19 cellular contexts compared by ENCODE assay signal in genomic region chr13:113567681-113568080, GRCh38. TPM values are rescaled to one million over a fixed set of nuclear protein-coding genes. Genes with fewer than 3 reads are reported as not detected.
DNase-seq lines count a peak whose midpoint lies in the region; ATAC-seq and TF ChIP-seq lines count a peak whose summit lies in the region.
"Had no signal": no experiment of that assay in that cellular context is flagged by ENCODE, and none has a peak within 500 bp of the region (broad histone marks: within the 10 kb centered on the region; RNA-seq: fewer than 3 reads in every experiment).

No MANE protein-coding gene starts in this region.

- no peak overlapping the region for H3K27ac ChIP-seq in colonic mucosa
- no peak overlapping the region for H3K27ac ChIP-seq in lung (ENCODE audit: low read depth in 1 of 2, low read length in 1 of 2)
- H3K27ac ChIP-seq in transverse colon: no peak overlapping the region
- H3K27ac ChIP-seq: HL-60, KMS-11 had no signal

- intact Hi-C loops in activated CD8-positive, alpha-beta T cell treated with anti-CD3 and anti-CD28 coated beads for 36 hours (cut with micrococcal nuclease): no loop called here
- intact Hi-C loops in colonic mucosa (cut with DNase I) (no loop called here), transverse colon (cut with DNase I; ENCODE audit: low total_unique reads) (no loop called here)

- H3K4me1 Mint-ChIP-seq in activated CD8-positive, alpha-beta T cell treated with anti-CD3 and anti-CD28 coated beads, Interleukin-2, amount 10 ng/mL, durations not matched to agents 7 days and 5 days (ENCODE audit: low read depth): no peaks in the 10 kb centered on the region
- H3K4me1 Mint-ChIP-seq in activated CD8-positive, alpha-beta T cell treated with anti-CD3 and anti-CD28 coated beads for 36 hours (ENCODE audit: low read depth): no peaks in the 10 kb centered on the region

- no peaks in the 10 kb centered on the region for H3K9me3 ChIP-seq in colonic mucosa
- H3K9me3 ChIP-seq in lung (ENCODE audit: control insufficient read depth in 2 of 2, insufficient read depth in 1 of 2, low read length in 1 of 2): no peaks in the 10 kb centered on the region
- H3K9me3 ChIP-seq in transverse colon: no peaks in the 10 kb centered on the region

- no peak overlapping the region for H3K27ac Mint-ChIP-seq in activated CD8-positive, alpha-beta T cell treated with anti-CD3 and anti-CD28 coated beads, Interleukin-2, amount 10 ng/mL, durations not matched to agents 7 days and 5 days
- no peak overlapping the region for H3K27ac Mint-ChIP-seq in activated CD8-positive, alpha-beta T cell treated with anti-CD3 and anti-CD28 coated beads for 36 hours
- H3K27ac Mint-ChIP-seq: CD14-positive monocyte, HFFc6 had no signal

- DNase-seq in activated CD8-positive, alpha-beta T cell treated with anti-CD3 and anti-CD28 coated beads, Interleukin-2, amount 10 ng/mL, durations not matched to agents 7 days and 5 days: peak; percentile 10
- DNase-seq in activated CD8-positive, alpha-beta T cell treated with anti-CD3 and anti-CD28 coated beads for 36 hours: no peak
- DNase-seq in colonic mucosa (peak; percentile 6), lung (ENCODE audit: low spot score) (peak; percentile 5), transverse colon (peak; percentile 3), left lobe of liver (ENCODE audit: low spot score) (no peak), activated T-cell treated with anti-CD3 and anti-CD28 coated beads for 4 hours (no peak), NCI-H2029 treated with DMSO at 0.1 percent for 48 hours (lab: John Stamatoyannopoulos, UW) (no peak)
- DNase-seq: 8988T, DMS79, HFFc6, MV-4-11, NCI-H1417 treated with DMSO at 0.1 percent for 48 hours, NCI-H187 treated with DMSO at 0.1 percent for 48 hours, NCI-H226, RPMI8226 had no signal

- TF ChIP-seq EP300 in transverse colon (IDR thresholded peaks at IDR 0.05; ENCODE audit: low read depth): no peak

- no peak for TF ChIP-seq POLR2A in transverse colon (IDR thresholded peaks at IDR 0.05)

- 95 to 99% methylated on average over 4 of the region's 4 CpGs for WGBS in lung, 2 donors
- WGBS in transverse colon (ENCODE audit: low coverage in 1 of 2), 2 donors: 70 to 92% methylated on average over 4 of the region's 4 CpGs

- TF ChIP-seq CTCF in activated CD8-positive, alpha-beta T cell treated with anti-CD3 and anti-CD28 coated beads for 36 hours (IDR thresholded peaks at IDR 0.05): no peak
- TF ChIP-seq CTCF in colonic mucosa (IDR thresholded peaks at IDR 0.05): no peak
- no peak for TF ChIP-seq CTCF in lung (IDR thresholded peaks at IDR 0.05; ENCODE audit: control extremely low read depth, extremely low read depth)
- no peak for TF ChIP-seq CTCF in transverse colon (IDR thresholded peaks at IDR 0.05)

- H3K4me3 ChIP-seq in colonic mucosa (no peak overlapping the region), lung (no peak overlapping the region), transverse colon (no peak overlapping the region)

- H3K36me3 ChIP-seq in colonic mucosa (no peaks in the 10 kb centered on the region), lung (ENCODE audit: control insufficient read depth in 2 of 2, insufficient read depth in 2 of 2, low read length in 2 of 2) (no peaks in the 10 kb centered on the region), transverse colon (no peaks in the 10 kb centered on the region)

- CTCF ChIA-PET in activated CD8-positive, alpha-beta T cell treated with anti-CD3 and anti-CD28 coated beads, Interleukin-2, amount 10 ng/mL, durations not matched to agents 7 days and 5 days (lab: Charles Lee): no interaction called here
- CTCF ChIA-PET in activated CD8-positive, alpha-beta T cell treated with anti-CD3 and anti-CD28 coated beads for 36 hours (lab: Charles Lee): interaction anchor here (0.8 kb wide), 1 partner anchor 12 kb away, joined by 3 read pairs; no protein-coding TSS in a partner anchor

- H3K9me3 Mint-ChIP-seq in activated CD8-positive, alpha-beta T cell treated with anti-CD3 and anti-CD28 coated beads, Interleukin-2, amount 10 ng/mL, durations not matched to agents 7 days and 5 days (ENCODE audit: insufficient read depth): no peaks in the 10 kb centered on the region
- no peaks in the 10 kb centered on the region for H3K9me3 Mint-ChIP-seq in activated CD8-positive, alpha-beta T cell treated with anti-CD3 and anti-CD28 coated beads for 36 hours

- no peak for ATAC-seq in activated CD8-positive, alpha-beta T cell treated with anti-CD3 and anti-CD28 coated beads, Interleukin-2, amount 10 ng/mL, durations not matched to agents 7 days and 5 days
- ATAC-seq in activated CD8-positive, alpha-beta T cell treated with anti-CD3 and anti-CD28 coated beads for 36 hours: no peak
- ATAC-seq in lung (ENCODE audit: insufficient read depth, low FRiP score) (no peak), left lobe of liver (no peak)

- no peaks in the 10 kb centered on the region for H3K36me3 Mint-ChIP-seq in activated CD8-positive, alpha-beta T cell treated with anti-CD3 and anti-CD28 coated beads, Interleukin-2, amount 10 ng/mL, durations not matched to agents 7 days and 5 days (ENCODE audit: low read depth)
- H3K36me3 Mint-ChIP-seq in activated CD8-positive, alpha-beta T cell treated with anti-CD3 and anti-CD28 coated beads for 36 hours (ENCODE audit: low read depth): no peaks in the 10 kb centered on the region
- H3K36me3 Mint-ChIP-seq: CD14-positive monocyte had no signal

- H3K27me3 Mint-ChIP-seq in activated CD8-positive, alpha-beta T cell treated with anti-CD3 and anti-CD28 coated beads, Interleukin-2, amount 10 ng/mL, durations not matched to agents 7 days and 5 days (ENCODE audit: low read depth): peaks cover 18% of the 10 kb centered on the region
- peaks cover 18% of the 10 kb centered on the region for H3K27me3 Mint-ChIP-seq in activated CD8-positive, alpha-beta T cell treated with anti-CD3 and anti-CD28 coated beads for 36 hours

- POLR2A ChIA-PET in activated CD8-positive, alpha-beta T cell treated with anti-CD3 and anti-CD28 coated beads, Interleukin-2, amount 10 ng/mL, durations not matched to agents 7 days and 5 days (lab: Charles Lee): no interaction called here
- POLR2A ChIA-PET in activated CD8-positive, alpha-beta T cell treated with anti-CD3 and anti-CD28 coated beads for 36 hours (lab: Charles Lee): no interaction called here

- in situ Hi-C loops in transverse colon (cut with MboI; ENCODE audit: low pct_ligation_motif_present in 1 of 4, low pct_unique_long_range_greater_than_20kb in 1 of 4, low sequenced_read_pairs in 3 of 4): no loop called here

- H3K4me1 ChIP-seq in colonic mucosa (no peaks in the 10 kb centered on the region), lung (ENCODE audit: control insufficient read depth in 2 of 2, insufficient read depth in 2 of 2, low read length in 2 of 2) (no peaks in the 10 kb centered on the region), transverse colon (no peaks in the 10 kb centered on the region)

- H3K9ac ChIP-seq in colonic mucosa (ENCODE audit: low read depth in 2 of 2, low read length in 2 of 2): no peak overlapping the region
- H3K9ac ChIP-seq: KMS-11 had no signal

- H3K4me3 Mint-ChIP-seq in activated CD8-positive, alpha-beta T cell treated with anti-CD3 and anti-CD28 coated beads, Interleukin-2, amount 10 ng/mL, durations not matched to agents 7 days and 5 days: no peak overlapping the region
- H3K4me3 Mint-ChIP-seq in activated CD8-positive, alpha-beta T cell treated with anti-CD3 and anti-CD28 coated beads for 36 hours: no peak overlapping the region
- H3K4me3 Mint-ChIP-seq: CD14-positive monocyte, HFFc6 had no signal

- no peaks in the 10 kb centered on the region for H3K27me3 ChIP-seq in colonic mucosa
- H3K27me3 ChIP-seq in lung (ENCODE audit: control insufficient read depth, insufficient read depth): no peaks in the 10 kb centered on the region
- no peaks in the 10 kb centered on the region for H3K27me3 ChIP-seq in transverse colon

RNA-seq across cellular contexts. Expression of gene TFDP1, which starts 16.9 kb away (rescaled TPM):
- total RNA-seq in activated CD8-positive, alpha-beta T cell treated with anti-CD3 and anti-CD28 coated beads, Interleukin-2, amount 10 ng/mL, durations not matched to agents 7 days and 5 days: 100 to 1,000 TPM; 180 to 191 TPM
- total RNA-seq in activated CD8-positive, alpha-beta T cell treated with anti-CD3 and anti-CD28 coated beads for 36 hours: 100 to 1,000 TPM; 174 to 184 TPM
- total RNA-seq in colonic mucosa (100 to 1,000 TPM in 1 of 2 donors, 10 to 100 TPM in 1; 60.3 to 112 TPM), lung (10 to 100 TPM; 44.1 to 44.2 TPM), transverse colon (100 to 1,000 TPM in 1 of 4 donors, 10 to 100 TPM in 3; 24.3 to 164 (median 49.1) TPM), left lobe of liver (23.5 TPM)
- 10 to 100 TPM; 19.6 to 36.6 TPM for polyA plus RNA-seq in lung

Comparison
In these comparisons a context has a peak if more than half of its experiments do, and no peak if none do; other contexts are left out.
1. DNase-seq: peak in activated CD8-positive, alpha-beta T cell treated with anti-CD3 and anti-CD28 coated beads, Interleukin-2, amount 10 ng/mL, durations not matched to agents 7 days and 5 days (single experiment), colonic mucosa (single experiment), lung (single experiment) and transverse colon (single experiment); none in activated CD8-positive, alpha-beta T cell treated with anti-CD3 and anti-CD28 coated beads for 36 hours (single experiment), left lobe of liver (single experiment), activated T-cell treated with anti-CD3 and anti-CD28 coated beads for 4 hours (single experiment) and NCI-H2029 treated with DMSO at 0.1 percent for 48 hours (single experiment).